6 cellular contexts compared by ENCODE assay signal in the genomic region with DNA sequence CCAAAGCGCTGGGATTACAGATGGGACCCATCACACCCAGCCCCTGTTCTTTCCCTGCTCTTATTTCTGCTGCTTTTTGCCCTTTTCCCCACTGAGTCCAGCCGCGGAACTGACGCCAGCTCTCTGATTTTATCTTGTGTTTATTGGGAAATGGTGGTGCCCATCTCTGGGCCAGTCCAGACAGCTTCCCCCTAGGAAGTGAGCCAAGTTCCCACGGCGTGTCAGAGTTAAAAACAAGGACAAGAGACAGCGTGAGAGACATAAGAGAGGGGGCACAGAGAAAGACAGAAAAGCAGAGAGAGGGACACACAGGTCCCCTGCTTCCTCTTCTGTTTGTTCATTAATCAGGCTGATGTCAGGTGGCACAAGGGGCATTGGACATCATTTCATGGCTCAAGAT. TPM values are rescaled to one million over a fixed set of nuclear protein-coding genes. Genes with fewer than 3 reads are reported as not detected.
"Had no signal": no experiment of that assay in that cellular context is flagged by ENCODE, and none has a peak within 500 bp of the region (broad histone marks: within the 10 kb centered on the region; RNA-seq: fewer than 3 reads in every experiment).

No MANE protein-coding gene starts in this region.

RNA-seq across cellular contexts. Expression of gene SPDYE2, which starts 19.4 kb away (rescaled TPM):
- total RNA-seq: activated naive CD4-positive, alpha-beta T cell treated with anti-CD3 and anti-CD28 coated beads for 36 hours; activated naive CD4-positive, alpha-beta T cell treated with anti-CD3 and anti-CD28 coated beads, Interleukin-2, amount 50 U/mL, for 72 hours; activated T-helper 2 cell treated with anti-CD3 and anti-CD28 coated beads, Interferon-gamma antibody, Interleukin-2, Interleukin-4, amounts not matched to agents 10 μg/mL and 5 μg/mL and 100 μg/mL, durations not matched to agents 14 hours and 24 hours and 36 hours; MCF 10A; OCI-LY7; PC-9 had no signal
